In genomic region chr1:169184812-169185211, GRCh38 we compare ENCODE assay signal across 20 cellular contexts.
"Had no signal": no experiment of that assay in that cellular context is flagged by ENCODE, and none has a peak within 500 bp of the region (broad histone marks: within the 10 kb centered on the region; RNA-seq: fewer than 3 reads in every experiment).

No MANE protein-coding gene starts in this region.

- H3K4me1 ChIP-seq: adrenal gland, breast epithelium, heart left ventricle, left ventricle myocardium inferior, spleen, testis had no signal

- H3K4me3 ChIP-seq: adrenal gland, breast epithelium, coronary artery, heart left ventricle, left ventricle myocardium inferior, spleen, testis had no signal

- H3K27me3 ChIP-seq: adrenal gland, breast epithelium, heart left ventricle, spleen, testis had no signal

- FAIRE-seq: astrocyte had no signal

- DNase-seq: activated CD4-positive, alpha-beta T cell treated with anti-CD3 and anti-CD28 coated beads for 36 hours; activated CD4-positive, alpha-beta T cell treated with anti-CD3 and anti-CD28 coated beads, Interleukin-2, amount 50 U/mL, for 48 hours; activated gamma-delta T cell treated with Interleukin-2 at 50 U/mL for 16 hours; adrenal gland; foreskin melanocyte; heart left ventricle; left ventricle myocardium inferior; mammary epithelial cell; midbrain; occipital lobe; posterior cingulate gyrus; retina; spleen; stimulated activated CD4-positive, alpha-beta T cell treated with anti-CD3 and anti-CD28 coated beads, Interleukin-4, amount 100 ng/mL, for 4 hours; testis had no signal

- H3K9me3 ChIP-seq: adrenal gland, breast epithelium, heart left ventricle, left ventricle myocardium inferior, testis had no signal

- H3K36me3 ChIP-seq: adrenal gland, breast epithelium, heart left ventricle, left ventricle myocardium inferior, spleen had no signal

- H3K27ac ChIP-seq: adrenal gland, breast epithelium, coronary artery, heart left ventricle, left ventricle myocardium inferior, spleen, testis had no signal

- ATAC-seq: activated CD4-positive, alpha-beta T cell treated with anti-CD3 and anti-CD28 coated beads for 36 hours; activated naive CD4-positive, alpha-beta T cell treated with anti-CD3 and anti-CD28 coated beads, Interleukin-2, amount 50 U/mL, for 72 hours; heart left ventricle; stimulated activated memory B cell treated with anti-CD40 and anti-IgM and Interleukin-4, amounts not matched to agents 10 μg/mL and 1 μg/mL and 100 μg/mL, for 72 hours had no signal
